23 cellular contexts compared by ENCODE assay signal in genomic region chr16:89233678-89234490, GRCh38. TPM values are rescaled to one million over a fixed set of nuclear protein-coding genes. Genes with fewer than 3 reads are reported as not detected.
"Had no signal": no experiment of that assay in that cellular context is flagged by ENCODE, and none has a peak within 500 bp of the region (broad histone marks: within the 10 kb centered on the region; RNA-seq: fewer than 3 reads in every experiment).

No MANE protein-coding gene starts in this region.

- H3K4me3 ChIP-seq: breast epithelium, dorsolateral prefrontal cortex, esophagus squamous epithelium, gastrocnemius medialis, sigmoid colon, smooth muscle cell, testis had no signal

- DNase-seq: activated CD4-positive, alpha-beta memory T cell treated with anti-CD3 and anti-CD28 coated beads for 36 hours; activated CD4-positive, alpha-beta T cell treated with anti-CD3 and anti-CD28 coated beads for 4 hours; activated CD4-positive, CD25-positive, alpha-beta regulatory T cell; activated naive CD4-positive, alpha-beta T cell treated with Interleukin-2 at 50 U/mL for 16 hours; activated naive CD8-positive, alpha-beta T cell treated with anti-CD3 and anti-CD28 coated beads for 36 hours; activated T-cell treated with anti-CD3 and anti-CD28 coated beads, Interleukin-2, amount 50 U/mL, for 48 hours; dorsolateral prefrontal cortex; esophagus squamous epithelium; gastrocnemius medialis; head of caudate nucleus; hypothalamus; mesenchymal stem cell; nephron progenitor cell; sigmoid colon; stimulated activated CD4-positive, alpha-beta T cell treated with anti-CD3 and anti-CD28 coated beads, Interleukin-15, amount 100 ng/mL, for 24 hours; stimulated activated naive B cell treated with anti-CD40 and anti-IgM and Interleukin-4, amounts not matched to agents 10 μg/mL and 1 μg/mL and 100 μg/mL, for 72 hours; T-helper 9 cell; testis had no signal

- H3K36me3 ChIP-seq: breast epithelium had no signal

- H3K27ac ChIP-seq: breast epithelium, dorsolateral prefrontal cortex, esophagus squamous epithelium, gastrocnemius medialis, sigmoid colon, testis had no signal

- H3K9me3 ChIP-seq: breast epithelium, esophagus squamous epithelium, gastrocnemius medialis, sigmoid colon, testis had no signal

- H3K4me1 ChIP-seq: breast epithelium, esophagus squamous epithelium, sigmoid colon, testis had no signal

- ATAC-seq: gastrocnemius medialis; stimulated activated naive B cell treated with anti-CD40 and anti-IgM and Interleukin-4, amounts not matched to agents 10 μg/mL and 1 μg/mL and 100 μg/mL, for 72 hours had no signal

- H3K27me3 ChIP-seq: breast epithelium, dorsolateral prefrontal cortex, esophagus squamous epithelium, gastrocnemius medialis, sigmoid colon, testis had no signal

RNA-seq across cellular contexts. Expression of gene SLC22A31, which starts 33.5 kb away (rescaled TPM):
- total RNA-seq: activated naive CD8-positive, alpha-beta T cell treated with anti-CD3 and anti-CD28 coated beads for 36 hours; breast epithelium; esophagus squamous epithelium; gastrocnemius medialis; mononuclear cell; myocyte; omental fat pad; sigmoid colon; smooth muscle cell had no signal
